ENCODE assay signal across 1 cellular context in the genomic region with DNA sequence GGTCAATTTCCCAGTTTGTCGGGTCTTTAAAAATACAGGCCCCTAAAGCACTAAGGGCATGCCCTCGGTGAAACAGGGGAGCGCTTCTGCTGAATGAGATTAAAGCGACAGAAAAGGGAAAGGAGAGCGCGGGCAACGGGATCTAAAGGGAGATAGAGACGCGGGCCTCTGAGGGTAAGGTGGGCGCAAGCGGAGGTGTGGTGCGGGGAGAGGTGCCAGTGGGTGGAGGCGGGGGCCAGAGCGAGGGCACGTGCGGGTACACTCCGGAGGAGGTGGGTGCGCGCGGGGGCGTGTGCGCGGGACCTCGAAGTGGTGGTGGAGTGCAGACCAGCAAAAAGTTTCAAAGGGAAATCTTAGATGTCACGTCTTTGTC.
TF ChIP-seq lines count a peak whose summit lies in the region.

No MANE protein-coding gene starts in this region.

TF ChIP-seq in K562, 482 proteins besides CTCF, POLR2A, EP300 and RAD21 (continued from another document):
- TF ChIP-seq CHAMP1 (IDR thresholded peaks at IDR 0.05) (peak; percentile 65; the same call in 1 of the 2 replicates), ZNF395 (CRISPR knock-in tag; IDR thresholded peaks at IDR 0.05) (peak; percentile 31; the same call in 1 of the 2 replicates), ZNF384 (IDR thresholded peaks at IDR 0.05; ENCODE audit: low read depth, low read length) (no peak)
